Comparison of ENCODE assay signal across 8 cellular contexts in genomic region chr3:194058189-194058571, GRCh38.
DNase-seq lines count a peak whose midpoint lies in the region; ATAC-seq and TF ChIP-seq lines count a peak whose summit lies in the region.

No MANE protein-coding gene starts in this region.

- POLR2A ChIA-PET in Caco-2 (lab: Charles Lee), result interaction anchor here (0.6 to 1.3 kb wide), 4 partner anchors 55 to 186 kb away, joined by 3 to 11 read pairs (median 6); partner anchors contain the start of gene HES1

- H3K4me3 Mint-ChIP-seq in Caco-2 (ENCODE audit: unreplicated experiment), result peak overlapping the region; percentile 75
- H3K4me3 Mint-ChIP-seq in activated T-cell treated with anti-CD3 and anti-CD28 coated beads, Interleukin-2, amount 50 U/mL, for 72 hours, result peak overlapping the region; percentile 74 to 75

- no peaks in the 10 kb centered on the region for H3K36me3 ChIP-seq in Caco-2 (ENCODE audit: control insufficient read depth, insufficient read depth, low read length)

- H3K36me3 Mint-ChIP-seq in Caco-2 (ENCODE audit: insufficient read depth, unreplicated experiment), result peaks cover 6% of the 10 kb centered on the region
- H3K36me3 Mint-ChIP-seq in activated T-cell treated with anti-CD3 and anti-CD28 coated beads, Interleukin-2, amount 50 U/mL, for 72 hours (ENCODE audit: insufficient read depth in 2 of 2), result no peaks in the 10 kb centered on the region

- H3K27me3 Mint-ChIP-seq in Caco-2 (ENCODE audit: insufficient read depth, unreplicated experiment), result no peaks in the 10 kb centered on the region
- H3K27me3 Mint-ChIP-seq in activated T-cell treated with anti-CD3 and anti-CD28 coated beads, Interleukin-2, amount 50 U/mL, for 72 hours (ENCODE audit: low read depth), result peaks cover 6% of the 10 kb centered on the region

- H3K9me3 Mint-ChIP-seq in Caco-2 (ENCODE audit: unreplicated experiment), result peaks cover 4% of the 10 kb centered on the region
- no peaks in the 10 kb centered on the region for H3K9me3 Mint-ChIP-seq in activated T-cell treated with anti-CD3 and anti-CD28 coated beads, Interleukin-2, amount 50 U/mL, for 72 hours

- H3K27ac Mint-ChIP-seq in Caco-2 (ENCODE audit: unreplicated experiment), result peak overlapping the region; percentile 47
- H3K27ac Mint-ChIP-seq in activated T-cell treated with anti-CD3 and anti-CD28 coated beads, Interleukin-2, amount 50 U/mL, for 72 hours, result no peak overlapping the region

- CTCF ChIA-PET in Caco-2 (lab: Charles Lee), result interaction anchor here (0.6 to 1.6 kb wide), 4 partner anchors 42 to 257 kb away, joined by 3 to 6 read pairs (median 4); no protein-coding TSS in a partner anchor

- intact Hi-C loops in Caco-2 (cut with micrococcal nuclease; ENCODE audit: unreplicated experiment) (no loop called here), head of caudate nucleus (cut with DNase I) (no loop called here), posterior cingulate gyrus (cut with DNase I) (no loop called here)

- BruUV-seq in Caco-2 (replicated peaks; lab: Mats Ljungman, UMichigan), result no TSS peak

- H3K4me3 ChIP-seq in Caco-2 (ENCODE audit: low read depth, low read length), result peak overlapping the region; percentile 28

- peak; percentile 83 to 87 for DNase-seq in Caco-2
- peak; percentile 29 for DNase-seq in NCI-H2029 (lab: John Stamatoyannopoulos, UW)
- peak; percentile 48 to 54 for DNase-seq in activated T-cell treated with anti-CD3 and anti-CD28 coated beads, Interleukin-2, amount 50 U/mL, for 72 hours
- DNase-seq in head of caudate nucleus, result peak in 41 of 42 donors; percentile 13 to 82 (median 59)
- DNase-seq in posterior cingulate gyrus, result peak in 8 of 10 donors; percentile 31 to 94 (median 60)
- DNase-seq in NK-92 (lab: John Stamatoyannopoulos, UW; ENCODE audit: unreplicated experiment), result no peak

- no peaks in the 10 kb centered on the region for H3K27me3 ChIP-seq in Caco-2 (replicated peaks; ENCODE audit: control insufficient read depth, insufficient read depth, low read length)

- ATAC-seq in GM21381 (IDR thresholded peaks at IDR 0.05; ENCODE audit: unreplicated experiment) (peak; percentile 60), HG03520 (IDR thresholded peaks at IDR 0.05; ENCODE audit: unreplicated experiment) (no peak)
- ATAC-seq in activated T-cell treated with anti-CD3 and anti-CD28 coated beads, Interleukin-2, amount 50 U/mL, for 72 hours (replicated peaks in 1 of 2), result peak; percentile 80 to 86

- no peak for TF ChIP-seq CTCF in Caco-2 (IDR thresholded peaks at IDR 0.05; ENCODE audit: insufficient read depth in 1 of 2, low read depth in 1 of 2, low read length in 1 of 2, severe bottlenecking in 1 of 2, unreplicated experiment in 1 of 2)

- H3K4me1 Mint-ChIP-seq in Caco-2 (ENCODE audit: low read depth, unreplicated experiment), result peaks cover 36% of the 10 kb centered on the region
- peaks cover 19% of the 10 kb centered on the region for H3K4me1 Mint-ChIP-seq in activated T-cell treated with anti-CD3 and anti-CD28 coated beads, Interleukin-2, amount 50 U/mL, for 72 hours (ENCODE audit: low read depth)

- H3K4me1 ChIP-seq in Caco-2, result peaks cover 54% of the 10 kb centered on the region

- no peaks in the 10 kb centered on the region for H3K9me3 ChIP-seq in Caco-2
